Comparison of ENCODE assay signal across 10 cellular contexts in genomic region chr12:58920956-58921861, GRCh38. TPM values are rescaled to one million over a fixed set of nuclear protein-coding genes. Genes with fewer than 3 reads are reported as not detected.
DNase-seq lines count a peak whose midpoint lies in the region; ATAC-seq and TF ChIP-seq lines count a peak whose summit lies in the region.
"Had no signal": no experiment of that assay in that cellular context is flagged by ENCODE, and none has a peak within 500 bp of the region (broad histone marks: within the 10 kb centered on the region; RNA-seq: fewer than 3 reads in every experiment).

No MANE protein-coding gene starts in this region.

- no peak for TF ChIP-seq CTCF in brain (conservative IDR thresholded peaks at IDR 0.05)
- no peak for TF ChIP-seq CTCF in right lobe of liver (IDR thresholded peaks at IDR 0.05)
- no peak for TF ChIP-seq CTCF in testis (IDR thresholded peaks at IDR 0.05)

- peaks cover 43% of the 10 kb centered on the region for H3K27me3 Mint-ChIP-seq in activated CD4-positive, alpha-beta T cell treated with anti-CD3 and anti-CD28 coated beads for 36 hours
- peaks cover 18% of the 10 kb centered on the region for H3K27me3 Mint-ChIP-seq in brain

- H3K9me3 ChIP-seq in right lobe of liver, result no peaks in the 10 kb centered on the region
- no peaks in the 10 kb centered on the region for H3K9me3 ChIP-seq in testis

- CTCF ChIA-PET in activated CD4-positive, alpha-beta T cell treated with anti-CD3 and anti-CD28 coated beads for 36 hours (lab: Charles Lee), result interaction anchor here (0.6 kb wide), 1 partner anchor 40 kb away, joined by 3 read pairs; no protein-coding TSS in a partner anchor

- H3K36me3 ChIP-seq in right lobe of liver (no peaks in the 10 kb centered on the region), testis (ENCODE audit: low read depth, missing control alignments) (no peaks in the 10 kb centered on the region)

- peak overlapping the region; percentile 67 to 81 (median 72) for H3K4me3 ChIP-seq in right lobe of liver
- peak overlapping the region; percentile 80 to 87 for H3K4me3 ChIP-seq in testis

- peaks cover 8% of the 10 kb centered on the region for H3K4me1 Mint-ChIP-seq in activated CD4-positive, alpha-beta T cell treated with anti-CD3 and anti-CD28 coated beads for 36 hours
- H3K4me1 Mint-ChIP-seq in brain, result peaks cover 45% of the 10 kb centered on the region
- H3K4me1 Mint-ChIP-seq: natural killer cell had no signal

- H3K4me1 ChIP-seq in right lobe of liver, result peaks cover 0 to 31% (median 2%) of the 10 kb centered on the region in 4 donors
- H3K4me1 ChIP-seq in testis, result peaks cover 10% of the 10 kb centered on the region

- no peak for TF ChIP-seq POLR2A in right lobe of liver (IDR thresholded peaks at IDR 0.05)
- no peak for TF ChIP-seq POLR2A in testis (IDR thresholded peaks at IDR 0.05)

- H3K27me3 ChIP-seq in right lobe of liver (no peaks in the 10 kb centered on the region), testis (no peaks in the 10 kb centered on the region)

- H3K27ac ChIP-seq in right lobe of liver, result peak overlapping the region; percentile 88 to 97 (median 96)
- H3K27ac ChIP-seq in testis, result peak overlapping the region; percentile 95 to 97

- no peaks in the 10 kb centered on the region for H3K9me3 Mint-ChIP-seq in activated CD4-positive, alpha-beta T cell treated with anti-CD3 and anti-CD28 coated beads for 36 hours (ENCODE audit: low read depth)
- no peaks in the 10 kb centered on the region for H3K9me3 Mint-ChIP-seq in brain

- peak; percentile 47 for ATAC-seq in activated CD4-positive, alpha-beta T cell treated with anti-CD3 and anti-CD28 coated beads for 36 hours
- ATAC-seq in right lobe of liver (peak in 2 of 4 donors; percentile 7 to 18), GM21825 (IDR thresholded peaks at IDR 0.05; ENCODE audit: unreplicated experiment) (no peak), HG03039 (IDR thresholded peaks at IDR 0.05; ENCODE audit: unreplicated experiment) (no peak), HG03025 (IDR thresholded peaks at IDR 0.05; ENCODE audit: low FRiP score, unreplicated experiment) (no peak)
- ATAC-seq: natural killer cell had no signal

- no peak overlapping the region for H3K4me3 Mint-ChIP-seq in activated CD4-positive, alpha-beta T cell treated with anti-CD3 and anti-CD28 coated beads for 36 hours
- peak overlapping the region; percentile 93 to 96 (median 94) for H3K4me3 Mint-ChIP-seq in brain

- H3K36me3 Mint-ChIP-seq in activated CD4-positive, alpha-beta T cell treated with anti-CD3 and anti-CD28 coated beads for 36 hours (ENCODE audit: low read depth), result no peaks in the 10 kb centered on the region
- H3K36me3 Mint-ChIP-seq in brain, result no peaks in the 10 kb centered on the region
- H3K36me3 Mint-ChIP-seq: activated naive CD4-positive, alpha-beta T cell treated with anti-CD3 and anti-CD28 coated beads, Interleukin-2, amount 50 U/mL, for 72 hours; natural killer cell had no signal

- WGBS in right lobe of liver (ENCODE audit: insufficient coverage, low coverage, low lambda C conversion rate, missing lambda C conversion rate), result 32% methylated on average over 15 of the region's 15 CpGs
- WGBS in testis, 2 donors, result 39 to 40% methylated on average over 15 of the region's 15 CpGs

- POLR2A ChIA-PET in activated CD4-positive, alpha-beta T cell treated with anti-CD3 and anti-CD28 coated beads for 36 hours (lab: Charles Lee), result no interaction called here

- H3K27ac Mint-ChIP-seq in activated CD4-positive, alpha-beta T cell treated with anti-CD3 and anti-CD28 coated beads for 36 hours, result no peak overlapping the region
- peak overlapping the region in 4 of 5 experiments; percentile 96 to 98 (median 96) for H3K27ac Mint-ChIP-seq in brain
- H3K27ac Mint-ChIP-seq: activated naive CD4-positive, alpha-beta T cell treated with anti-CD3 and anti-CD28 coated beads, Interleukin-2, amount 50 U/mL, for 72 hours; natural killer cell had no signal

- peak; percentile 9 for DNase-seq in activated CD4-positive, alpha-beta T cell treated with anti-CD3 and anti-CD28 coated beads for 36 hours
- DNase-seq in activated CD4-positive, alpha-beta T cell treated with anti-CD3 and anti-CD28 coated beads, Interleukin-2, amount 50 U/mL, for 1 hour, result no peak
- DNase-seq in right lobe of liver, result no peak
- DNase-seq in testis, result no peak
- DNase-seq: natural killer cell had no signal

- intact Hi-C loops in activated CD4-positive, alpha-beta T cell treated with anti-CD3 and anti-CD28 coated beads for 36 hours (cut with DNase I, micrococcal nuclease), result no loop called here
- intact Hi-C loops in right lobe of liver (cut with DNase I) (no loop called here), testis (cut with DNase I; ENCODE audit: low total_unique reads) (no loop called here)

RNA-seq across cellular contexts. Expression of gene LRIG3, which starts 0.9 kb away (rescaled TPM):
- total RNA-seq in activated CD4-positive, alpha-beta T cell treated with anti-CD3 and anti-CD28 coated beads for 36 hours, result under 1 TPM; 0.09 to 0.14 TPM
- polyA plus RNA-seq in brain (ENCODE audit: insufficient read depth, low read depth, low replicate concordance), result 4.8 TPM
- total RNA-seq in right lobe of liver, result 10 to 100 TPM in 3 of 6 experiments, 1 to 10 TPM in 3; 4.2 to 13.3 (median 8.9) TPM
- 10 to 100 TPM; 18.0 to 68.1 TPM for total RNA-seq in testis
- polyA plus RNA-seq in testis (ENCODE audit: insufficient read depth, low read depth, low replicate concordance), result 7.1 TPM
- total RNA-seq: activated naive CD4-positive, alpha-beta T cell treated with anti-CD3 and anti-CD28 coated beads, Interleukin-2, amount 50 U/mL, for 72 hours had no signal

Comparison
In these comparisons a context has a peak if more than half of its experiments do, and no peak if none do; other contexts are left out.
1. RNA of gene LRIG3, which starts 0.9 kb away (total RNA-seq): 18.0 to 68.1 TPM in testis and 4.2 to 13.3 TPM in right lobe of liver; 0.09 to 0.14 TPM in activated CD4-positive, alpha-beta T cell treated with anti-CD3 and anti-CD28 coated beads for 36 hours; every median in the first group is over 4 times any median in the second.